25 cellular contexts compared by ENCODE assay signal in genomic region chr2:65681503-65681902, GRCh38.
"Had no signal": no experiment of that assay in that cellular context is flagged by ENCODE, and none has a peak within 500 bp of the region (broad histone marks: within the 10 kb centered on the region; RNA-seq: fewer than 3 reads in every experiment).

No MANE protein-coding gene starts in this region.

- H3K4me1 ChIP-seq: esophagus squamous epithelium, gastroesophageal sphincter, left ventricle myocardium inferior, stomach, uterus had no signal

- H3K27ac ChIP-seq: epithelial cell of prostate, esophagus squamous epithelium, gastroesophageal sphincter, left ventricle myocardium inferior, neutrophil, skin epidermis, stomach, thoracic aorta, uterus had no signal

- ATAC-seq: effector memory CD8-positive, alpha-beta T cell; gastroesophageal sphincter; naive thymus-derived CD8-positive, alpha-beta T cell; sciatic nerve had no signal

- DNase-seq: effector memory CD8-positive, alpha-beta T cell; esophagus squamous epithelium; foreskin fibroblast; glutamatergic neuron; islet precursor cell; left ventricle myocardium inferior; mesenchymal stem cell; midbrain; naive thymus-derived CD8-positive, alpha-beta T cell; posterior cingulate gyrus; stimulated activated CD4-positive, alpha-beta T cell treated with anti-CD3 and anti-CD28 coated beads, Interleukin-2, amount 100 ng/mL, for 24 hours; stimulated activated CD4-positive, alpha-beta T cell treated with anti-CD3 and anti-CD28 coated beads, Interleukin-4, amount 100 ng/mL, for 4 hours; stimulated activated naive CD4-positive, alpha-beta T cell; stomach; substantia nigra; trophoblast cell; uterus had no signal

- H3K4me3 ChIP-seq: esophagus squamous epithelium, gastroesophageal sphincter, left ventricle myocardium inferior, lung, skin epidermis, stomach, thoracic aorta, uterus had no signal

- H3K4me3 Mint-ChIP-seq: dendritic cell treated with granulocyte-macrophage colony-stimulating factor and Interleukin-4, amounts not matched to agents 40 ng/mL and 50 ng/mL, for 4 days; effector memory CD8-positive, alpha-beta T cell; naive thymus-derived CD8-positive, alpha-beta T cell had no signal

- H3K4me1 Mint-ChIP-seq: naive thymus-derived CD8-positive, alpha-beta T cell had no signal

- H3K27me3 ChIP-seq: gastroesophageal sphincter, neutrophil, uterus had no signal

- H3K27ac Mint-ChIP-seq: dendritic cell treated with granulocyte-macrophage colony-stimulating factor and Interleukin-4, amounts not matched to agents 40 ng/mL and 50 ng/mL, for 4 days; effector memory CD8-positive, alpha-beta T cell had no signal

- H3K9me3 Mint-ChIP-seq: dendritic cell treated with granulocyte-macrophage colony-stimulating factor and Interleukin-4, amounts not matched to agents 40 ng/mL and 50 ng/mL, for 4 days; effector memory CD8-positive, alpha-beta T cell had no signal

- H3K36me3 ChIP-seq: esophagus squamous epithelium, gastroesophageal sphincter, left ventricle myocardium inferior, neutrophil, stomach, thoracic aorta, uterus had no signal

- H3K9me3 ChIP-seq: esophagus squamous epithelium, gastroesophageal sphincter, left ventricle myocardium inferior, neutrophil, stomach, thoracic aorta, uterus had no signal
